8 cellular contexts compared by ENCODE assay signal in genomic region chr12:105330938-105331804, GRCh38. TPM values are rescaled to one million over a fixed set of nuclear protein-coding genes. Genes with fewer than 3 reads are reported as not detected.
DNase-seq lines count a peak whose midpoint lies in the region; ATAC-seq and TF ChIP-seq lines count a peak whose summit lies in the region.

No MANE protein-coding gene starts in this region.

- no peak for DNase-seq in cardiac muscle cell (ENCODE audit: low read depth in 1 of 2, low spot score in 1 of 2)
- no peak for DNase-seq in Right ventricle myocardium inferior (ENCODE audit: missing footprints)
- DNase-seq in activated CD4-positive, CD25-positive, alpha-beta regulatory T cell treated with anti-CD3 and anti-CD28 coated beads, Interleukin-2, amount 50 U/mL, for 16 hours (ENCODE audit: low read depth, low spot score): peak; percentile 4
- DNase-seq in effector memory CD8-positive, alpha-beta T cell: peak; percentile 33 to 40 (median 37)
- no peak for DNase-seq in tibial nerve (ENCODE audit: low spot score in 2 of 2)
- no peak for DNase-seq in SKM-1 (lab: John Stamatoyannopoulos, UW; ENCODE audit: unreplicated experiment)

- H3K36me3 ChIP-seq in cardiac muscle cell: no peaks in the 10 kb centered on the region
- H3K36me3 ChIP-seq in muscle layer of duodenum (ENCODE audit: control insufficient read depth in 1 of 2, insufficient read depth in 2 of 2, low read length in 2 of 2): no peaks in the 10 kb centered on the region
- H3K36me3 ChIP-seq in tibial nerve: no peaks in the 10 kb centered on the region

- no peaks in the 10 kb centered on the region for H3K9me3 ChIP-seq in cardiac muscle cell (ENCODE audit: low read depth)
- no peaks in the 10 kb centered on the region for H3K9me3 ChIP-seq in muscle layer of duodenum (ENCODE audit: control insufficient read depth in 1 of 2, low read length in 2 of 2)
- no peaks in the 10 kb centered on the region for H3K9me3 ChIP-seq in tibial nerve

- H3K36me3 Mint-ChIP-seq in effector memory CD8-positive, alpha-beta T cell (ENCODE audit: insufficient read depth): peaks cover 20% of the 10 kb centered on the region

- no peak for TF ChIP-seq EP300 in tibial nerve (IDR thresholded peaks at IDR 0.05)

- H3K4me3 ChIP-seq in cardiac muscle cell (peak overlapping the region; percentile 77), muscle layer of duodenum (ENCODE audit: low read depth in 1 of 2, low read length in 2 of 2) (peak overlapping the region; percentile 37 to 79), tibial nerve (peak overlapping the region; percentile 62 to 92 (median 72))

- H3K27ac Mint-ChIP-seq in effector memory CD8-positive, alpha-beta T cell: peak overlapping the region; percentile 86 to 97

- H3K4me1 ChIP-seq in cardiac muscle cell (ENCODE audit: low read depth): peaks cover 36% of the 10 kb centered on the region
- H3K4me1 ChIP-seq in muscle layer of duodenum (ENCODE audit: control insufficient read depth in 1 of 2, insufficient read depth in 2 of 2, low read length in 2 of 2): peaks cover 5 to 11% of the 10 kb centered on the region in 2 donors
- H3K4me1 ChIP-seq in tibial nerve: peaks cover 0 to 48% (median 4%) of the 10 kb centered on the region in 4 donors

- intact Hi-C loops in Right ventricle myocardium inferior (cut with DNase I): no loop called here

- no peak overlapping the region for H3K27ac ChIP-seq in cardiac muscle cell
- no peak overlapping the region for H3K27ac ChIP-seq in muscle layer of duodenum (ENCODE audit: low read length)
- peak overlapping the region in 2 of 4 donors; percentile 69 to 75 for H3K27ac ChIP-seq in tibial nerve

- peaks cover 29% of the 10 kb centered on the region for H3K27me3 ChIP-seq in cardiac muscle cell
- H3K27me3 ChIP-seq in muscle layer of duodenum (ENCODE audit: low read depth, low read length): no peaks in the 10 kb centered on the region
- H3K27me3 ChIP-seq in tibial nerve: no peaks in the 10 kb centered on the region

- peak overlapping the region; percentile 84 to 87 for H3K4me3 Mint-ChIP-seq in effector memory CD8-positive, alpha-beta T cell

- ATAC-seq in Right ventricle myocardium inferior (no peak), HG03571 (IDR thresholded peaks at IDR 0.05; ENCODE audit: unreplicated experiment) (peak; percentile 0)
- ATAC-seq in effector memory CD8-positive, alpha-beta T cell (replicated peaks): peak; percentile 19

- H3K27me3 Mint-ChIP-seq in effector memory CD8-positive, alpha-beta T cell: no peaks in the 10 kb centered on the region

- peaks cover 63 to 80% of the 10 kb centered on the region in 2 donors for H3K4me1 Mint-ChIP-seq in effector memory CD8-positive, alpha-beta T cell (ENCODE audit: low read depth in 2 of 2)

- no peak for TF ChIP-seq CTCF in cardiac muscle cell (IDR thresholded peaks at IDR 0.05; ENCODE audit: low read depth, low read length)
- no peak for TF ChIP-seq CTCF in tibial nerve (IDR thresholded peaks at IDR 0.05)

- TF ChIP-seq POLR2A in tibial nerve (IDR thresholded peaks at IDR 0.05): no peak

- WGBS in tibial nerve, 2 donors: 4 to 7% methylated on average over 8 to 18 of the region's 46 CpGs

- no peaks in the 10 kb centered on the region for H3K9me3 Mint-ChIP-seq in effector memory CD8-positive, alpha-beta T cell

RNA-seq across cellular contexts. Expression of gene C12orf75, which starts 0.7 kb away (rescaled TPM):
- total RNA-seq in cardiac muscle cell (39.3 and 56.6 TPM in 2 replicates), Right ventricle myocardium inferior (1.2 TPM), tibial nerve (10 to 100 TPM; 12.6 to 29.7 (median 18.9) TPM)
- 78.2 and 106 TPM in 2 replicates for polyA plus RNA-seq in cardiac muscle cell

Comparison
In these comparisons a context has a peak if more than half of its experiments do, and no peak if none do; other contexts are left out.
1. DNase-seq: peak in activated CD4-positive, CD25-positive, alpha-beta regulatory T cell treated with anti-CD3 and anti-CD28 coated beads, Interleukin-2, amount 50 U/mL, for 16 hours (single experiment) and effector memory CD8-positive, alpha-beta T cell (3 of 3); none in cardiac muscle cell (0 of 2), Right ventricle myocardium inferior (single experiment), tibial nerve (0 of 2) and SKM-1 (single experiment).
2. Peak in every context shown above with its lines, with median percentiles within 50 percentile points of each other: H3K4me3 ChIP-seq.